Comparison of ENCODE assay signal across 15 cellular contexts in genomic region chrX:22395372-22395771, GRCh38.
DNase-seq lines count a peak whose midpoint lies in the region; FAIRE-seq and TF ChIP-seq lines count a peak whose summit lies in the region.
"Had no signal": no experiment of that assay in that cellular context is flagged by ENCODE, and none has a peak within 500 bp of the region (broad histone marks: within the 10 kb centered on the region; RNA-seq: fewer than 3 reads in every experiment).

No MANE protein-coding gene starts in this region.

- H3K79me2 ChIP-seq in GM23248 (ENCODE audit: insufficient read depth), result no peaks in the 10 kb centered on the region
- H3K79me2 ChIP-seq in osteoblast (ENCODE audit: insufficient read depth, low read length), result no peaks in the 10 kb centered on the region

- no peak overlapping the region for H3K4me2 ChIP-seq in GM23248 (ENCODE audit: unreplicated experiment)
- no peak overlapping the region for H3K4me2 ChIP-seq in osteoblast (ENCODE audit: insufficient read depth, low read length)

- no peak overlapping the region for H3K4me3 ChIP-seq in GM23248
- H3K4me3 ChIP-seq in osteoblast (ENCODE audit: insufficient read depth, low read length), result no peak overlapping the region
- H3K4me3 ChIP-seq: adrenal gland, HAP-1, thoracic aorta had no signal

- H4K20me1 ChIP-seq in GM23248 (ENCODE audit: insufficient read depth) (no peaks in the 10 kb centered on the region), osteoblast (ENCODE audit: insufficient read depth, low read length) (no peaks in the 10 kb centered on the region)

- peak; percentile 60 for DNase-seq in GM23248
- peak; percentile 45 for DNase-seq in RCC 7860 (ENCODE audit: low spot score)
- DNase-seq in dermis blood vessel endothelial cell, result peak; percentile 63
- DNase-seq in osteoblast (ENCODE audit: insufficient read length, low spot score, missing footprints), result no peak
- DNase-seq in COR-L47 (lab: John Stamatoyannopoulos, UW), result no peak
- no peak for DNase-seq in activated gamma-delta T cell treated with Interleukin-2 at 50 U/mL for 16 hours
- no peak for DNase-seq in stimulated activated CD4-positive, alpha-beta T cell treated with anti-CD3 and anti-CD28 coated beads, Interleukin-4, amount 100 ng/mL, for 1 hour
- DNase-seq: adrenal gland, glutamatergic neuron, NCI-H1436 treated with DMSO at 0.1 percent for 48 hours, NCI-H2227 treated with DMSO at 0.1 percent for 48 hours had no signal

- no peaks in the 10 kb centered on the region for H3K9me3 ChIP-seq in GM23248 (ENCODE audit: low read depth)
- H3K9me3 ChIP-seq in osteoblast (ENCODE audit: low read depth, low read length), result peaks cover 2% of the 10 kb centered on the region
- H3K9me3 ChIP-seq: adrenal gland, HAP-1, thoracic aorta had no signal

- peak; percentile 87 for FAIRE-seq in RCC 7860 (lab: Jason Lieb, UNC)
- FAIRE-seq: colon, GM18507 had no signal

- H3K27me3 ChIP-seq in GM23248 (replicated peaks; ENCODE audit: insufficient read depth) (no peaks in the 10 kb centered on the region), osteoblast (ENCODE audit: insufficient read depth, low read length) (no peaks in the 10 kb centered on the region)
- H3K27me3 ChIP-seq: adrenal gland had no signal

- in situ Hi-C loops in GM23248 (cut with MboI), result no loop called here

- TF ChIP-seq CTCF in osteoblast (IDR thresholded peaks at IDR 0.05; ENCODE audit: extremely low read depth, low read depth, low read length), result no peak

- no peaks in the 10 kb centered on the region for H3K36me3 ChIP-seq in GM23248 (ENCODE audit: low read depth)
- no peaks in the 10 kb centered on the region for H3K36me3 ChIP-seq in osteoblast (ENCODE audit: insufficient read depth, low read length)
- H3K36me3 ChIP-seq: adrenal gland, HAP-1, thoracic aorta had no signal

- H3K9ac ChIP-seq in GM23248, result no peak overlapping the region

- no peaks in the 10 kb centered on the region for H3K9me2 ChIP-seq in GM23248 (ENCODE audit: insufficient read depth)

- peaks cover 16% of the 10 kb centered on the region; the same call in 1 of the 2 replicates for H3F3A ChIP-seq in GM23248 (ENCODE audit: insufficient read depth)

- H2AFZ ChIP-seq in GM23248 (no peak overlapping the region), osteoblast (ENCODE audit: low read length) (no peak overlapping the region)

- H3K4me1 ChIP-seq in GM23248 (ENCODE audit: insufficient read depth), result peaks cover 26% of the 10 kb centered on the region
- peaks cover 15% of the 10 kb centered on the region for H3K4me1 ChIP-seq in osteoblast (ENCODE audit: insufficient read depth, low read length)
- H3K4me1 ChIP-seq: adrenal gland, HAP-1 had no signal

- WGBS in GM23248 (ENCODE audit: low coverage in 1 of 2, low lambda C conversion rate in 2 of 2, missing lambda C conversion rate in 2 of 2), 2 experiments, result 74 to 84% methylated on average over 4 of the region's 4 CpGs

- H3K27ac ChIP-seq in GM23248 (no peak overlapping the region), osteoblast (ENCODE audit: low read depth, low read length) (peak overlapping the region; percentile 55)
- H3K27ac ChIP-seq: adrenal gland, thoracic aorta had no signal

Comparison
In these comparisons a context has a peak if more than half of its experiments do, and no peak if none do; other contexts are left out.
1. DNase-seq: peak in GM23248 (single experiment), RCC 7860 (single experiment) and dermis blood vessel endothelial cell (single experiment); none in osteoblast (single experiment), COR-L47 (single experiment), activated gamma-delta T cell treated with Interleukin-2 at 50 U/mL for 16 hours (single experiment) and stimulated activated CD4-positive, alpha-beta T cell treated with anti-CD3 and anti-CD28 coated beads, Interleukin-4, amount 100 ng/mL, for 1 hour (single experiment).